ENCODE assay signal across 10 cellular contexts in genomic region chr3:152051501-152052404, GRCh38.
DNase-seq lines count a peak whose midpoint lies in the region; ATAC-seq, FAIRE-seq and TF ChIP-seq lines count a peak whose summit lies in the region.
"Had no signal": no experiment of that assay in that cellular context is flagged by ENCODE, and none has a peak within 500 bp of the region (broad histone marks: within the 10 kb centered on the region; RNA-seq: fewer than 3 reads in every experiment).

No MANE protein-coding gene starts in this region.

- no peak overlapping the region for H3K4me2 ChIP-seq in astrocyte (ENCODE audit: low read length)

- H3K9me3 ChIP-seq in astrocyte (ENCODE audit: insufficient read depth, low read depth, low read length), result no peaks in the 10 kb centered on the region

- no peak overlapping the region for H3K4me3 Mint-ChIP-seq in astrocyte (ENCODE audit: unreplicated experiment)
- no peak overlapping the region for H3K4me3 Mint-ChIP-seq in stimulated activated memory B cell treated with anti-CD40 and anti-IgM and Interleukin-4, amounts not matched to agents 10 μg/mL and 1 μg/mL and 100 μg/mL, for 72 hours
- no peak overlapping the region for H3K4me3 Mint-ChIP-seq in activated T-helper 2 cell treated with anti-CD3 and anti-CD28 coated beads, Interferon-gamma antibody, Interleukin-2, Interleukin-4, amounts not matched to agents 10 μg/mL and 5 μg/mL and 100 μg/mL, durations not matched to agents 14 hours and 24 hours and 36 hours (ENCODE audit: low read depth)
- H3K4me3 Mint-ChIP-seq: naive thymus-derived CD4-positive, alpha-beta T cell had no signal

- H3K79me2 ChIP-seq in astrocyte (ENCODE audit: insufficient read depth, low read length), result no peaks in the 10 kb centered on the region

- DNase-seq in NCI-H1092 treated with DMSO at 0.1 percent for 48 hours (lab: John Stamatoyannopoulos, UW), result peak; percentile 18
- DNase-seq in NCI-H1092 (lab: John Stamatoyannopoulos, UW), result no peak
- peak; percentile 38 for DNase-seq in astrocyte (ENCODE audit: low read depth)
- no peak for DNase-seq in activated T-helper 2 cell treated with anti-CD3 and anti-CD28 coated beads, Interferon-gamma antibody, Interleukin-2, Interleukin-4, amounts not matched to agents 10 μg/mL and 5 μg/mL and 100 μg/mL, durations not matched to agents 14 hours and 24 hours and 36 hours (ENCODE audit: low spot score)
- DNase-seq in superior temporal gyrus (ENCODE audit: extremely low spot score), result no peak
- DNase-seq: erythroblast; naive thymus-derived CD4-positive, alpha-beta T cell had no signal

- no peaks in the 10 kb centered on the region for H3K36me3 Mint-ChIP-seq in astrocyte (ENCODE audit: low read depth, unreplicated experiment)
- H3K36me3 Mint-ChIP-seq in stimulated activated memory B cell treated with anti-CD40 and anti-IgM and Interleukin-4, amounts not matched to agents 10 μg/mL and 1 μg/mL and 100 μg/mL, for 72 hours, result no peaks in the 10 kb centered on the region
- H3K36me3 Mint-ChIP-seq in activated T-helper 2 cell treated with anti-CD3 and anti-CD28 coated beads, Interferon-gamma antibody, Interleukin-2, Interleukin-4, amounts not matched to agents 10 μg/mL and 5 μg/mL and 100 μg/mL, durations not matched to agents 14 hours and 24 hours and 36 hours (ENCODE audit: low read depth), result no peaks in the 10 kb centered on the region

- peak overlapping the region; percentile 41 for H3K27ac Mint-ChIP-seq in astrocyte (ENCODE audit: unreplicated experiment)
- no peak overlapping the region for H3K27ac Mint-ChIP-seq in stimulated activated memory B cell treated with anti-CD40 and anti-IgM and Interleukin-4, amounts not matched to agents 10 μg/mL and 1 μg/mL and 100 μg/mL, for 72 hours
- no peak overlapping the region for H3K27ac Mint-ChIP-seq in activated T-helper 2 cell treated with anti-CD3 and anti-CD28 coated beads, Interferon-gamma antibody, Interleukin-2, Interleukin-4, amounts not matched to agents 10 μg/mL and 5 μg/mL and 100 μg/mL, durations not matched to agents 14 hours and 24 hours and 36 hours
- H3K27ac Mint-ChIP-seq: naive thymus-derived CD4-positive, alpha-beta T cell had no signal

- H3K27me3 ChIP-seq in astrocyte (ENCODE audit: insufficient read depth, low read length), result no peaks in the 10 kb centered on the region

- no peaks in the 10 kb centered on the region for H3K9me3 Mint-ChIP-seq in astrocyte (ENCODE audit: unreplicated experiment)
- no peaks in the 10 kb centered on the region for H3K9me3 Mint-ChIP-seq in stimulated activated memory B cell treated with anti-CD40 and anti-IgM and Interleukin-4, amounts not matched to agents 10 μg/mL and 1 μg/mL and 100 μg/mL, for 72 hours
- no peaks in the 10 kb centered on the region for H3K9me3 Mint-ChIP-seq in activated T-helper 2 cell treated with anti-CD3 and anti-CD28 coated beads, Interferon-gamma antibody, Interleukin-2, Interleukin-4, amounts not matched to agents 10 μg/mL and 5 μg/mL and 100 μg/mL, durations not matched to agents 14 hours and 24 hours and 36 hours

- H3K4me3 ChIP-seq in astrocyte (ENCODE audit: insufficient read depth, low read depth, low read length), result no peak overlapping the region

- no peak overlapping the region for H2AFZ ChIP-seq in astrocyte (ENCODE audit: low read depth, low read length)

- H3K4me1 Mint-ChIP-seq in astrocyte (ENCODE audit: low read depth, unreplicated experiment), result peaks cover 13% of the 10 kb centered on the region
- H3K4me1 Mint-ChIP-seq in stimulated activated memory B cell treated with anti-CD40 and anti-IgM and Interleukin-4, amounts not matched to agents 10 μg/mL and 1 μg/mL and 100 μg/mL, for 72 hours, result no peaks in the 10 kb centered on the region
- no peaks in the 10 kb centered on the region for H3K4me1 Mint-ChIP-seq in activated T-helper 2 cell treated with anti-CD3 and anti-CD28 coated beads, Interferon-gamma antibody, Interleukin-2, Interleukin-4, amounts not matched to agents 10 μg/mL and 5 μg/mL and 100 μg/mL, durations not matched to agents 14 hours and 24 hours and 36 hours (ENCODE audit: low read depth)

- no peak overlapping the region for H3K9ac ChIP-seq in astrocyte (ENCODE audit: low read length)

- H4K20me1 ChIP-seq in astrocyte (ENCODE audit: insufficient read depth, low read length), result no peaks in the 10 kb centered on the region

- H3K4me1 ChIP-seq in astrocyte (ENCODE audit: insufficient read depth, low read length), result no peaks in the 10 kb centered on the region

- H3K27ac ChIP-seq in astrocyte (ENCODE audit: low read depth, low read length), result no peak overlapping the region

- peak; percentile 39 for FAIRE-seq in astrocyte (lab: Jason Lieb, UNC)

- intact Hi-C loops in activated T-helper 2 cell treated with anti-CD3 and anti-CD28 coated beads, Interferon-gamma antibody, Interleukin-2, Interleukin-4, amounts not matched to agents 10 μg/mL and 5 μg/mL and 100 μg/mL, durations not matched to agents 14 hours and 24 hours and 36 hours (cut with micrococcal nuclease), result no loop called here

- TF ChIP-seq CTCF in astrocyte (IDR thresholded peaks at IDR 0.05; ENCODE audit: insufficient read depth, low read depth, low read length), result no peak

- ATAC-seq in HG03159 (IDR thresholded peaks at IDR 0.05; ENCODE audit: unreplicated experiment) (peak; percentile 55), HG03097 (IDR thresholded peaks at IDR 0.05; ENCODE audit: low FRiP score, unreplicated experiment) (no peak)
- peak; percentile 24 for ATAC-seq in stimulated activated memory B cell treated with anti-CD40 and anti-IgM and Interleukin-4, amounts not matched to agents 10 μg/mL and 1 μg/mL and 100 μg/mL, for 72 hours
- ATAC-seq: naive thymus-derived CD4-positive, alpha-beta T cell had no signal

- H3K36me3 ChIP-seq in astrocyte (ENCODE audit: insufficient read depth, low read length), result no peaks in the 10 kb centered on the region

- no peaks in the 10 kb centered on the region for H3K27me3 Mint-ChIP-seq in astrocyte (ENCODE audit: low read depth, unreplicated experiment)
- H3K27me3 Mint-ChIP-seq in stimulated activated memory B cell treated with anti-CD40 and anti-IgM and Interleukin-4, amounts not matched to agents 10 μg/mL and 1 μg/mL and 100 μg/mL, for 72 hours, result no peaks in the 10 kb centered on the region
- H3K27me3 Mint-ChIP-seq in activated T-helper 2 cell treated with anti-CD3 and anti-CD28 coated beads, Interferon-gamma antibody, Interleukin-2, Interleukin-4, amounts not matched to agents 10 μg/mL and 5 μg/mL and 100 μg/mL, durations not matched to agents 14 hours and 24 hours and 36 hours (ENCODE audit: low read depth), result peaks cover 10% of the 10 kb centered on the region

Comparison
In these comparisons a context has a peak if more than half of its experiments do, and no peak if none do; other contexts are left out.
1. DNase-seq: peak in NCI-H1092 treated with DMSO at 0.1 percent for 48 hours (single experiment) and astrocyte (single experiment); none in NCI-H1092 (single experiment), activated T-helper 2 cell treated with anti-CD3 and anti-CD28 coated beads, Interferon-gamma antibody, Interleukin-2, Interleukin-4, amounts not matched to agents 10 μg/mL and 5 μg/mL and 100 μg/mL, durations not matched to agents 14 hours and 24 hours and 36 hours (single experiment) and superior temporal gyrus (single experiment).